9 cellular contexts compared by ENCODE assay signal in the genomic region with DNA sequence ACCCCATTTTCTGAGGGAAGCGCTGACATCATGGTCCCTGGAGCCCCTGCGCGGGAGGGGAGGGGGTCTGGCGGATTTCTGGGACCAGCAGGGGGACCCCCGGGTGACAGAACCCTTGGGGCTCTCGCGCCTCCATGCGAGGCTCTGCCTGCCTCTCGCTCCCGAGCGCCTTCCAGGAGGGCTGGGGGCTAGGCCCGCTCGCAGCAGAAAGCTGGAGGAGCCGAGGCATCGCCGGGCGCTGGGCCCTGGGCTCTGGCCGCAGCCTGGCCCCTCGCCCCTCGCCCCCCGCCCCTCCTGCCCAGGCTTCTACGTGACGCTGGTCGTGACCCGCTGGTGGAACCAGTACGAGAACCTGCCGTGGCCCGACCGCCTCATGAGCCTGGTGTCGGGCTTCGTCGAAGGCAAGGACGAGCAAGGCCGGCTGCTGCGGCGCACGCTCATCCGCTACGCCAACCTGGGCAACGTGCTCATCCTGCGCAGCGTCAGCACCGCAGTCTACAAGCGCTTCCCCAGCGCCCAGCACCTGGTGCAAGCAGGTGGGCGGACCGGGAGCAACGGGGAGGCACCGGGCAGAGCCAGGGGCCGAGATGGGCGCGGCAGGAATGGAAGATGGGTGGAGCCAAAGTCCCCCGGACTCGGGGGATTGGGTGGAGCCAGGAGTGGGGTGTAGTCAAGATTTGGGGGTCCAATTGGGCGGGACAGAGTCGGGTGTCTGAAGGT. TPM values are rescaled to one million over a fixed set of nuclear protein-coding genes. Genes with fewer than 3 reads are reported as not detected.
DNase-seq lines count a peak whose midpoint lies in the region; ATAC-seq lines count a peak whose summit lies in the region.
"Had no signal": no experiment of that assay in that cellular context is flagged by ENCODE, and none has a peak within 500 bp of the region (broad histone marks: within the 10 kb centered on the region; RNA-seq: fewer than 3 reads in every experiment).

No MANE protein-coding gene starts in this region.

- no peaks in the 10 kb centered on the region for H3K36me3 Mint-ChIP-seq in activated T-cell treated with anti-CD3 and anti-CD28 coated beads, Interleukin-2, amount 50 U/mL, for 24 hours (ENCODE audit: low read depth)

- intact Hi-C loops in left cardiac atrium (cut with DNase I) = no loop called here

- H3K4me1 Mint-ChIP-seq in activated T-cell treated with anti-CD3 and anti-CD28 coated beads, Interleukin-2, amount 50 U/mL, for 24 hours (ENCODE audit: low read depth) = peaks cover 16% of the 10 kb centered on the region

- no peaks in the 10 kb centered on the region for H3K9me3 Mint-ChIP-seq in activated T-cell treated with anti-CD3 and anti-CD28 coated beads, Interleukin-2, amount 50 U/mL, for 24 hours

- peak; percentile 54 for ATAC-seq in left cardiac atrium

- H3K27ac Mint-ChIP-seq in activated T-cell treated with anti-CD3 and anti-CD28 coated beads, Interleukin-2, amount 50 U/mL, for 24 hours = no peak overlapping the region

- DNase-seq in GM03348 (ENCODE audit: low spot score) = peak; percentile 51
- DNase-seq in activated T-cell treated with anti-CD3 and anti-CD28 coated beads, Interleukin-2, amount 50 U/mL, for 24 hours = peak; percentile 56
- peak; percentile 51 for DNase-seq in left cardiac atrium
- DNase-seq in retina = peak; percentile 61
- DNase-seq in NCI-H446 (lab: John Stamatoyannopoulos, UW) = no peak
- no peak for DNase-seq in NOMO-1 (lab: John Stamatoyannopoulos, UW; ENCODE audit: unreplicated experiment in 2 of 2)
- DNase-seq in T1000 (lab: John Stamatoyannopoulos, UW) = no peak
- no peak for DNase-seq in ureter (ENCODE audit: low spot score)

- no peak overlapping the region for H3K4me3 Mint-ChIP-seq in activated T-cell treated with anti-CD3 and anti-CD28 coated beads, Interleukin-2, amount 50 U/mL, for 24 hours

- peaks cover 28% of the 10 kb centered on the region for H3K27me3 Mint-ChIP-seq in activated T-cell treated with anti-CD3 and anti-CD28 coated beads, Interleukin-2, amount 50 U/mL, for 24 hours

RNA-seq across cellular contexts. Expression of a gene that starts 5.4 kb away (rescaled TPM):
- total RNA-seq in left cardiac atrium (1 to 10 TPM; 3.4 to 3.9 TPM), ureter (9.4 TPM)
- total RNA-seq: HT1080 had no signal

RNA-seq across cellular contexts. Expression of a gene that starts 11.9 kb away (rescaled TPM):
- 1,000 to 10,000 TPM; 2,726 to 3,432 TPM for total RNA-seq in left cardiac atrium
- total RNA-seq in ureter = 2,368 TPM

RNA-seq across cellular contexts. Expression of a gene that starts 38.2 kb away (rescaled TPM):
- total RNA-seq in left cardiac atrium (10 to 100 TPM; 17.3 to 21.8 TPM), ureter (14.9 TPM)

Comparison
In these comparisons a context has a peak if more than half of its experiments do, and no peak if none do; other contexts are left out.
1. DNase-seq: peak in GM03348 (single experiment), activated T-cell treated with anti-CD3 and anti-CD28 coated beads, Interleukin-2, amount 50 U/mL, for 24 hours (single experiment), left cardiac atrium (single experiment) and retina (single experiment); none in NCI-H446 (0 of 2), NOMO-1 (0 of 2), T1000 (single experiment) and ureter (single experiment).